Comparison of ENCODE assay signal across 23 cellular contexts in the genomic region with DNA sequence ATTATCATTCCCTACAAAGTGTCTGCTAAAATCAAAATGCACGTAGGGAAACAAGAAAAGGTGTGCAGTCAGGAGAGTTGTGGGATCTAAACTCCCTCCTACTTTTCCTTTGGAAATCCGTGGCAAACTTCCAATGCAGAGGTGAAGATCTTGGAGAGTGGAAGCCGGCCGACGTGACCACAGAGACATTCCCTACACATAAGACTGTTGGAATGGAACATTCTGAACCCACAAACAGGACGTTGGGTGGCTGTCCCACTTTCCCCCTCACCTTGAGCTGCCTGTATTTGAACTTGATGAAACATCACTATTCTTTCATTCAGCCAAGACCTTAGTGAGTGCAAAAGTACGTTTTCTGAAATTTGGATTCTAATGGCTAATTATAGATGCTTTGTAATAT.
DNase-seq lines count a peak whose midpoint lies in the region; ATAC-seq, FAIRE-seq and TF ChIP-seq lines count a peak whose summit lies in the region.
"Had no signal": no experiment of that assay in that cellular context is flagged by ENCODE, and none has a peak within 500 bp of the region (broad histone marks: within the 10 kb centered on the region; RNA-seq: fewer than 3 reads in every experiment).

No MANE protein-coding gene starts in this region.

- no CpG with 5 or more reads among the region's 7 CpGs for WGBS in mesendoderm (ENCODE audit: extremely low coverage, insufficient coverage, low lambda C conversion rate)
- WGBS in small intestine, 3 donors = 80 to 85% (median 82%) methylated on average over 7 of the region's 7 CpGs

- H3K18ac ChIP-seq in mesendoderm (ENCODE audit: low read length) = no peak overlapping the region

- H3K23ac ChIP-seq in mesendoderm (ENCODE audit: low read length) = no peak overlapping the region

- H2BK120ac ChIP-seq in mesendoderm (ENCODE audit: low read depth, low read length) = no peak overlapping the region

- no peak overlapping the region for H3K56ac ChIP-seq in mesendoderm (ENCODE audit: low read length)

- CTCF ChIA-PET in activated naive CD4-positive, alpha-beta T cell treated with anti-CD3 and anti-CD28 coated beads, Interleukin-2, amount 10 ng/mL, durations not matched to agents 7 days and 5 days (lab: Charles Lee) = no interaction called here
- CTCF ChIA-PET in activated naive CD4-positive, alpha-beta T cell treated with anti-CD3 and anti-CD28 coated beads for 36 hours (lab: Charles Lee) = interaction anchor here (0.6 to 0.9 kb wide), 3 partner anchors 16 to 428 kb away, joined by 3 read pairs; no protein-coding TSS in a partner anchor
- CTCF ChIA-PET in activated CD8-positive, alpha-beta T cell treated with anti-CD3 and anti-CD28 coated beads for 36 hours (lab: Charles Lee) = interaction anchor here (0.8 to 1.7 kb wide), 4 partner anchors 29 to 133 kb away, joined by 3 to 7 read pairs (median 4); no protein-coding TSS in a partner anchor

- no peak overlapping the region for H2AK5ac ChIP-seq in mesendoderm (ENCODE audit: low read length)

- H3K27me3 ChIP-seq in mesendoderm (ENCODE audit: insufficient read depth, low read length, poor library complexity) (no peaks in the 10 kb centered on the region), small intestine (ENCODE audit: control insufficient read depth in 2 of 2, insufficient read depth in 2 of 2, low read length in 2 of 2) (no peaks in the 10 kb centered on the region)
- H3K27me3 ChIP-seq: dorsolateral prefrontal cortex, testis, uterus had no signal

- H3K4me1 ChIP-seq in mesendoderm (ENCODE audit: control insufficient read depth, low read depth, low read length) (no peaks in the 10 kb centered on the region), small intestine (ENCODE audit: control insufficient read depth in 2 of 2, insufficient read depth in 1 of 2, low read depth in 1 of 2, low read length in 1 of 2) (no peaks in the 10 kb centered on the region)
- H3K4me1 ChIP-seq: testis, uterus had no signal

- no peaks in the 10 kb centered on the region for H3K9me3 ChIP-seq in small intestine (ENCODE audit: control insufficient read depth, low read depth)
- H3K9me3 ChIP-seq: testis, uterus had no signal

- intact Hi-C loops in activated naive CD4-positive, alpha-beta T cell treated with anti-CD3 and anti-CD28 coated beads for 36 hours (cut with micrococcal nuclease) = no loop called here
- intact Hi-C loops in activated CD8-positive, alpha-beta T cell treated with anti-CD3 and anti-CD28 coated beads for 36 hours (cut with micrococcal nuclease) = loop anchor here (5.0 kb wide), 1 partner anchor 42 kb away; no protein-coding TSS in a partner anchor

- POLR2A ChIA-PET in activated CD8-positive, alpha-beta T cell treated with anti-CD3 and anti-CD28 coated beads for 36 hours (lab: Charles Lee) = interaction anchor here (0.8 to 1.3 kb wide), 3 partner anchors 16 to 29 kb away, joined by 3 to 4 read pairs (median 3); no protein-coding TSS in a partner anchor

- H3K27ac Mint-ChIP-seq in activated naive CD4-positive, alpha-beta T cell treated with anti-CD3 and anti-CD28 coated beads, Interleukin-2, amount 10 ng/mL, durations not matched to agents 7 days and 5 days = peak overlapping the region; percentile 30
- H3K27ac Mint-ChIP-seq in activated naive CD4-positive, alpha-beta T cell treated with anti-CD3 and anti-CD28 coated beads for 36 hours = no peak overlapping the region
- H3K27ac Mint-ChIP-seq in activated CD8-positive, alpha-beta T cell treated with anti-CD3 and anti-CD28 coated beads for 36 hours = peak overlapping the region; percentile 48
- H3K27ac Mint-ChIP-seq in stimulated activated naive CD8-positive, alpha-beta T cell treated with anti-CD3 and anti-CD28 coated beads, Interleukin-15, amount 100 ng/mL, for 72 hours = peak overlapping the region in 1 of 2 donors; percentile 35

- no peaks in the 10 kb centered on the region for H3K79me1 ChIP-seq in mesendoderm (ENCODE audit: low read length)

- H3K4me3 ChIP-seq in mesendoderm (ENCODE audit: low read length) = no peak overlapping the region
- no peak overlapping the region for H3K4me3 ChIP-seq in small intestine (ENCODE audit: low read depth in 1 of 2, low read length in 2 of 2)
- H3K4me3 ChIP-seq: dorsolateral prefrontal cortex, skin epidermis, testis, uterus had no signal

- H3K27ac ChIP-seq in mesendoderm (ENCODE audit: low read depth, low read length) (no peak overlapping the region), small intestine (ENCODE audit: low read depth in 1 of 2, low read length in 1 of 2) (no peak overlapping the region)
- H3K27ac ChIP-seq: dorsolateral prefrontal cortex, skin epidermis, testis, uterus, VCaP had no signal

- H3K4me2 ChIP-seq in mesendoderm (ENCODE audit: low read length) = no peak overlapping the region

- no peak for ATAC-seq in activated CD8-positive, alpha-beta T cell treated with anti-CD3 and anti-CD28 coated beads for 36 hours
- ATAC-seq in stimulated activated naive CD8-positive, alpha-beta T cell treated with anti-CD3 and anti-CD28 coated beads, Interleukin-15, amount 100 ng/mL, for 72 hours = no peak

- no peak overlapping the region for H2BK5ac ChIP-seq in mesendoderm (ENCODE audit: low read length)

- H3K9me3 Mint-ChIP-seq in activated naive CD4-positive, alpha-beta T cell treated with anti-CD3 and anti-CD28 coated beads, Interleukin-2, amount 10 ng/mL, durations not matched to agents 7 days and 5 days = peaks cover 14% of the 10 kb centered on the region
- peaks cover 13% of the 10 kb centered on the region for H3K9me3 Mint-ChIP-seq in activated naive CD4-positive, alpha-beta T cell treated with anti-CD3 and anti-CD28 coated beads for 36 hours
- peaks cover 19% of the 10 kb centered on the region for H3K9me3 Mint-ChIP-seq in activated CD8-positive, alpha-beta T cell treated with anti-CD3 and anti-CD28 coated beads for 36 hours
- peaks cover 11 to 12% of the 10 kb centered on the region in 2 donors for H3K9me3 Mint-ChIP-seq in stimulated activated naive CD8-positive, alpha-beta T cell treated with anti-CD3 and anti-CD28 coated beads, Interleukin-15, amount 100 ng/mL, for 72 hours

- no peak overlapping the region for H3K9ac ChIP-seq in mesendoderm (ENCODE audit: low read length)

- DNase-seq in activated naive CD4-positive, alpha-beta T cell treated with anti-CD3 and anti-CD28 coated beads, Interleukin-2, amount 10 ng/mL, durations not matched to agents 7 days and 5 days = no peak
- no peak for DNase-seq in activated naive CD4-positive, alpha-beta T cell treated with anti-CD3 and anti-CD28 coated beads for 36 hours
- no peak for DNase-seq in activated CD8-positive, alpha-beta T cell treated with anti-CD3 and anti-CD28 coated beads for 36 hours
- DNase-seq in glomerular visceral epithelial cell (ENCODE audit: extremely low spot score) = peak; percentile 46
- no peak for DNase-seq in stimulated activated naive CD8-positive, alpha-beta T cell treated with anti-CD3 and anti-CD28 coated beads, Interleukin-15, amount 100 ng/mL, for 72 hours
- no peak for DNase-seq in NCI-H1092 (lab: John Stamatoyannopoulos, UW)
- DNase-seq in mesendoderm = no peak
- DNase-seq in small intestine = no peak
- DNase-seq: ACHN; cerebellar nuclear complex; dorsolateral prefrontal cortex; HCEC 1CT; kidney glomerular epithelial cell; mammary epithelial cell; NCI-H1105; NCI-H1930; RPMI8226; stimulated activated CD4-positive, alpha-beta T cell treated with anti-CD3 and anti-CD28 coated beads, Interleukin-1b, Interleukin-23, amount 100 ng/mL, for 48 hours; testis; uterus had no signal

- peaks cover 72% of the 10 kb centered on the region for H3K4me1 Mint-ChIP-seq in activated naive CD4-positive, alpha-beta T cell treated with anti-CD3 and anti-CD28 coated beads, Interleukin-2, amount 10 ng/mL, durations not matched to agents 7 days and 5 days
- peaks cover 77% of the 10 kb centered on the region for H3K4me1 Mint-ChIP-seq in activated naive CD4-positive, alpha-beta T cell treated with anti-CD3 and anti-CD28 coated beads for 36 hours (ENCODE audit: low read depth)
- H3K4me1 Mint-ChIP-seq in activated CD8-positive, alpha-beta T cell treated with anti-CD3 and anti-CD28 coated beads for 36 hours (ENCODE audit: low read depth) = peaks cover 85% of the 10 kb centered on the region
- peaks cover 68% of the 10 kb centered on the region for H3K4me1 Mint-ChIP-seq in stimulated activated naive CD8-positive, alpha-beta T cell treated with anti-CD3 and anti-CD28 coated beads, Interleukin-15, amount 100 ng/mL, for 72 hours

- TF ChIP-seq CTCF in activated CD8-positive, alpha-beta T cell treated with anti-CD3 and anti-CD28 coated beads for 36 hours (IDR thresholded peaks at IDR 0.05) = no peak

- no peak overlapping the region for H4K5ac ChIP-seq in mesendoderm (ENCODE audit: low read length)

- FAIRE-seq in small intestine (lab: Jason Lieb, UNC) = no peak

- H2BK15ac ChIP-seq in mesendoderm (replicated peaks; ENCODE audit: low read depth) = no peak overlapping the region

- H3K4me3 Mint-ChIP-seq in activated naive CD4-positive, alpha-beta T cell treated with anti-CD3 and anti-CD28 coated beads, Interleukin-2, amount 10 ng/mL, durations not matched to agents 7 days and 5 days = no peak overlapping the region
- no peak overlapping the region for H3K4me3 Mint-ChIP-seq in activated naive CD4-positive, alpha-beta T cell treated with anti-CD3 and anti-CD28 coated beads for 36 hours
- no peak overlapping the region for H3K4me3 Mint-ChIP-seq in activated CD8-positive, alpha-beta T cell treated with anti-CD3 and anti-CD28 coated beads for 36 hours
- H3K4me3 Mint-ChIP-seq in stimulated activated naive CD8-positive, alpha-beta T cell treated with anti-CD3 and anti-CD28 coated beads, Interleukin-15, amount 100 ng/mL, for 72 hours = peak overlapping the region; percentile 2 to 51
- H3K4me3 Mint-ChIP-seq: activated T-cell treated with anti-CD3 and anti-CD28 coated beads, Interleukin-2, amount 50 U/mL, for 4 hours had no signal

- peaks cover 74% of the 10 kb centered on the region for H3K36me3 Mint-ChIP-seq in activated naive CD4-positive, alpha-beta T cell treated with anti-CD3 and anti-CD28 coated beads, Interleukin-2, amount 10 ng/mL, durations not matched to agents 7 days and 5 days
- H3K36me3 Mint-ChIP-seq in activated naive CD4-positive, alpha-beta T cell treated with anti-CD3 and anti-CD28 coated beads for 36 hours (ENCODE audit: low read depth) = peaks cover 59% of the 10 kb centered on the region
- H3K36me3 Mint-ChIP-seq in activated CD8-positive, alpha-beta T cell treated with anti-CD3 and anti-CD28 coated beads for 36 hours (ENCODE audit: low read depth) = peaks cover 67% of the 10 kb centered on the region

- H3K36me3 ChIP-seq in mesendoderm (ENCODE audit: control insufficient read depth, insufficient read depth, low read length) (no peaks in the 10 kb centered on the region), small intestine (ENCODE audit: control insufficient read depth in 2 of 2, insufficient read depth in 2 of 2, low read length in 2 of 2) (no peaks in the 10 kb centered on the region)
- H3K36me3 ChIP-seq: uterus had no signal

- H4K8ac ChIP-seq in mesendoderm (ENCODE audit: low read depth, low read length) = no peak overlapping the region

- no peak overlapping the region for H3K4ac ChIP-seq in mesendoderm (ENCODE audit: low read depth, low read length)

- no peaks in the 10 kb centered on the region for H3K27me3 Mint-ChIP-seq in activated naive CD4-positive, alpha-beta T cell treated with anti-CD3 and anti-CD28 coated beads, Interleukin-2, amount 10 ng/mL, durations not matched to agents 7 days and 5 days
- no peaks in the 10 kb centered on the region for H3K27me3 Mint-ChIP-seq in activated naive CD4-positive, alpha-beta T cell treated with anti-CD3 and anti-CD28 coated beads for 36 hours (ENCODE audit: low read depth)
- H3K27me3 Mint-ChIP-seq in activated CD8-positive, alpha-beta T cell treated with anti-CD3 and anti-CD28 coated beads for 36 hours = no peaks in the 10 kb centered on the region
- no peaks in the 10 kb centered on the region for H3K27me3 Mint-ChIP-seq in stimulated activated naive CD8-positive, alpha-beta T cell treated with anti-CD3 and anti-CD28 coated beads, Interleukin-15, amount 100 ng/mL, for 72 hours

- no peaks in the 10 kb centered on the region for H3K79me2 ChIP-seq in mesendoderm (ENCODE audit: control insufficient read depth, insufficient read depth, low read length)

Comparison
In these comparisons a context has a peak if more than half of its experiments do, and no peak if none do; other contexts are left out.
1. H3K4me3 Mint-ChIP-seq: peak in stimulated activated naive CD8-positive, alpha-beta T cell treated with anti-CD3 and anti-CD28 coated beads, Interleukin-15, amount 100 ng/mL, for 72 hours (2 of 2); none in activated naive CD4-positive, alpha-beta T cell treated with anti-CD3 and anti-CD28 coated beads, Interleukin-2, amount 10 ng/mL, durations not matched to agents 7 days and 5 days (single experiment), activated naive CD4-positive, alpha-beta T cell treated with anti-CD3 and anti-CD28 coated beads for 36 hours (single experiment) and activated CD8-positive, alpha-beta T cell treated with anti-CD3 and anti-CD28 coated beads for 36 hours (single experiment).